Comparison of ENCODE assay signal across 8 cellular contexts in genomic region chr19:5308471-5309437, GRCh38. TPM values are rescaled to one million over a fixed set of nuclear protein-coding genes. Genes with fewer than 3 reads are reported as not detected.
DNase-seq lines count a peak whose midpoint lies in the region; ATAC-seq and TF ChIP-seq lines count a peak whose summit lies in the region.

No MANE protein-coding gene starts in this region.

- ATAC-seq in HG03565 (IDR thresholded peaks at IDR 0.05; ENCODE audit: unreplicated experiment), result no peak
- no peak for ATAC-seq in GM18511 (IDR thresholded peaks at IDR 0.05; ENCODE audit: unreplicated experiment)
- no peak for ATAC-seq in stimulated activated effector memory CD8-positive, alpha-beta T cell treated with anti-CD3 and anti-CD28 coated beads, Interleukin-12 subunit alpha, Interleukin-12 subunit beta, amount 100 ng/mL, for 72 hours

- intact Hi-C loops in ascending aorta (cut with DNase I), result loop anchor here (1.0 kb wide), 1 partner anchor 16 kb away; no protein-coding TSS in a partner anchor

- H3K27ac ChIP-seq in ascending aorta, result peak overlapping the region; percentile 80
- peak overlapping the region; percentile 58 for H3K27ac ChIP-seq in substantia nigra (ENCODE audit: low read depth, low read length, poor library complexity, severe bottlenecking)

- no peaks in the 10 kb centered on the region for H3K36me3 Mint-ChIP-seq in stimulated activated effector memory CD8-positive, alpha-beta T cell treated with anti-CD3 and anti-CD28 coated beads, Interleukin-12 subunit alpha, Interleukin-12 subunit beta, amount 100 ng/mL, for 72 hours

- H3K4me1 ChIP-seq in ascending aorta, result peaks cover 0 to 3% of the 10 kb centered on the region in 2 donors

- no peak for TF ChIP-seq CTCF in ascending aorta (IDR thresholded peaks at IDR 0.05)

- peak; percentile 56 for DNase-seq in NCI-H1048 (lab: John Stamatoyannopoulos, UW)
- peak; percentile 47 to 88 for DNase-seq in ascending aorta (ENCODE audit: low spot score in 2 of 2)
- DNase-seq in inferior parietal cortex (ENCODE audit: extremely low spot score), result peak; percentile 67
- peak; percentile 11 to 89 (median 67) for DNase-seq in substantia nigra (lab: John Stamatoyannopoulos, UW)
- DNase-seq in stimulated activated effector memory CD8-positive, alpha-beta T cell treated with anti-CD3 and anti-CD28 coated beads, Interleukin-12 subunit alpha, Interleukin-12 subunit beta, amount 100 ng/mL, for 72 hours (ENCODE audit: low spot score in 2 of 2), result no peak
- no peak for DNase-seq in SKM-1 treated with dmso at 0.1 percent for 144 hours (lab: John Stamatoyannopoulos, UW; ENCODE audit: unreplicated experiment)

- no peak overlapping the region for H3K4me3 Mint-ChIP-seq in stimulated activated effector memory CD8-positive, alpha-beta T cell treated with anti-CD3 and anti-CD28 coated beads, Interleukin-12 subunit alpha, Interleukin-12 subunit beta, amount 100 ng/mL, for 72 hours

- no peaks in the 10 kb centered on the region for H3K4me1 Mint-ChIP-seq in stimulated activated effector memory CD8-positive, alpha-beta T cell treated with anti-CD3 and anti-CD28 coated beads, Interleukin-12 subunit alpha, Interleukin-12 subunit beta, amount 100 ng/mL, for 72 hours

- no peaks in the 10 kb centered on the region for H3K27me3 ChIP-seq in ascending aorta

- H3K27ac Mint-ChIP-seq in stimulated activated effector memory CD8-positive, alpha-beta T cell treated with anti-CD3 and anti-CD28 coated beads, Interleukin-12 subunit alpha, Interleukin-12 subunit beta, amount 100 ng/mL, for 72 hours, result no peak overlapping the region

- no peaks in the 10 kb centered on the region for H3K9me3 ChIP-seq in ascending aorta

- H3K4me3 ChIP-seq in ascending aorta, result peak overlapping the region in 1 of 2 donors; percentile 55

- H3K36me3 ChIP-seq in ascending aorta, result no peaks in the 10 kb centered on the region

- H3K9me3 Mint-ChIP-seq in stimulated activated effector memory CD8-positive, alpha-beta T cell treated with anti-CD3 and anti-CD28 coated beads, Interleukin-12 subunit alpha, Interleukin-12 subunit beta, amount 100 ng/mL, for 72 hours, result no peaks in the 10 kb centered on the region

RNA-seq across cellular contexts. Expression of gene PTPRS, which starts 31.9 kb away (rescaled TPM):
- total RNA-seq in ascending aorta, result 517 TPM

Comparison
In these comparisons a context has a peak if more than half of its experiments do, and no peak if none do; other contexts are left out.
1. DNase-seq: peak in NCI-H1048 (single experiment), ascending aorta (2 of 2), inferior parietal cortex (single experiment) and substantia nigra (49 of 49); none in stimulated activated effector memory CD8-positive, alpha-beta T cell treated with anti-CD3 and anti-CD28 coated beads, Interleukin-12 subunit alpha, Interleukin-12 subunit beta, amount 100 ng/mL, for 72 hours (0 of 2) and SKM-1 treated with dmso at 0.1 percent for 144 hours (single experiment).